Comparison of ENCODE assay signal across 30 cellular contexts in genomic region chr12:10633541-10633940, GRCh38. TPM values are rescaled to one million over a fixed set of nuclear protein-coding genes. Genes with fewer than 3 reads are reported as not detected.
"Had no signal": no experiment of that assay in that cellular context is flagged by ENCODE, and none has a peak within 500 bp of the region (broad histone marks: within the 10 kb centered on the region; RNA-seq: fewer than 3 reads in every experiment).

No MANE protein-coding gene starts in this region.

- H3K9me3 ChIP-seq: left ventricle myocardium inferior, pancreas, prostate gland, testis, thyroid gland, transverse colon, uterus had no signal

- H3K4me3 ChIP-seq: left ventricle myocardium inferior, lung, pancreas, prostate gland, testis, thyroid gland, transverse colon, uterus had no signal

- ATAC-seq: naive thymus-derived CD8-positive, alpha-beta T cell; pancreas; right cardiac atrium; sciatic nerve; stimulated activated memory B cell treated with anti-CD40 and anti-IgM and Interleukin-4, amounts not matched to agents 10 μg/mL and 1 μg/mL and 100 μg/mL, for 72 hours; stimulated activated naive CD8-positive, alpha-beta T cell treated with anti-CD3 and anti-CD28 coated beads, Interleukin-15, amount 100 ng/mL, for 72 hours had no signal

- H3K9me3 Mint-ChIP-seq: immature natural killer cell; mesothelial cell of epicardium; naive thymus-derived CD8-positive, alpha-beta T cell; nephron; neural crest cell; stimulated activated memory B cell treated with anti-CD40 and anti-IgM and Interleukin-4, amounts not matched to agents 10 μg/mL and 1 μg/mL and 100 μg/mL, for 72 hours; stimulated activated naive CD8-positive, alpha-beta T cell treated with anti-CD3 and anti-CD28 coated beads, Interleukin-15, amount 100 ng/mL, for 72 hours had no signal

- H3K4me1 ChIP-seq: left ventricle myocardium inferior, pancreas, prostate gland, testis, thyroid gland, uterus had no signal

- H3K4me3 Mint-ChIP-seq: immature natural killer cell; mesothelial cell of epicardium; naive thymus-derived CD8-positive, alpha-beta T cell; nephron; neural crest cell; stimulated activated memory B cell treated with anti-CD40 and anti-IgM and Interleukin-4, amounts not matched to agents 10 μg/mL and 1 μg/mL and 100 μg/mL, for 72 hours; stimulated activated naive CD8-positive, alpha-beta T cell treated with anti-CD3 and anti-CD28 coated beads, Interleukin-15, amount 100 ng/mL, for 72 hours had no signal

- H3K27ac ChIP-seq: left ventricle myocardium inferior, pancreas, prostate gland, testis, thyroid gland, transverse colon, uterus had no signal

- H3K4me1 Mint-ChIP-seq: immature natural killer cell; naive thymus-derived CD8-positive, alpha-beta T cell; nephron; neural crest cell; stimulated activated memory B cell treated with anti-CD40 and anti-IgM and Interleukin-4, amounts not matched to agents 10 μg/mL and 1 μg/mL and 100 μg/mL, for 72 hours; stimulated activated naive CD8-positive, alpha-beta T cell treated with anti-CD3 and anti-CD28 coated beads, Interleukin-15, amount 100 ng/mL, for 72 hours had no signal

- H3K27ac Mint-ChIP-seq: immature natural killer cell; mesothelial cell of epicardium; naive thymus-derived CD8-positive, alpha-beta T cell; nephron; stimulated activated memory B cell treated with anti-CD40 and anti-IgM and Interleukin-4, amounts not matched to agents 10 μg/mL and 1 μg/mL and 100 μg/mL, for 72 hours; stimulated activated naive CD8-positive, alpha-beta T cell treated with anti-CD3 and anti-CD28 coated beads, Interleukin-15, amount 100 ng/mL, for 72 hours had no signal

- H3K36me3 Mint-ChIP-seq: immature natural killer cell; mesothelial cell of epicardium; stimulated activated memory B cell treated with anti-CD40 and anti-IgM and Interleukin-4, amounts not matched to agents 10 μg/mL and 1 μg/mL and 100 μg/mL, for 72 hours had no signal

- H3K36me3 ChIP-seq: left ventricle myocardium inferior, pancreas, prostate gland, thyroid gland, transverse colon, uterus had no signal

- H3K27me3 ChIP-seq: pancreas, testis, thyroid gland, transverse colon, uterus had no signal

- H3K27me3 Mint-ChIP-seq: stimulated activated naive CD8-positive, alpha-beta T cell treated with anti-CD3 and anti-CD28 coated beads, Interleukin-15, amount 100 ng/mL, for 72 hours had no signal

- DNase-seq: hypothalamus; immature natural killer cell; kidney; left ventricle myocardium inferior; mesendoderm; naive thymus-derived CD8-positive, alpha-beta T cell; nucleus accumbens; pancreas; posterior cingulate gyrus; retina; right cardiac atrium; small intestine; stimulated activated CD4-positive, alpha-beta T cell treated with anti-CD3 and anti-CD28 coated beads, Interleukin-1b, Interleukin-23, amount 100 ng/mL, for 48 hours; stimulated activated CD4-positive, alpha-beta T cell treated with anti-CD3 and anti-CD28 coated beads, Interleukin-2, amount 100 ng/mL, for 48 hours; stimulated activated CD4-positive, alpha-beta T cell treated with anti-CD3 and anti-CD28 coated beads, Interleukin-4, amount 100 ng/mL, for 4 hours; stimulated activated CD8-positive, alpha-beta memory T cell treated with anti-CD3 and anti-CD28 coated beads, Interleukin-4, amount 100 ng/mL, for 48 hours; stimulated activated naive CD4-positive, alpha-beta T cell treated with Interleukin-2 at 50 U/mL for 16 hours; stimulated activated naive CD8-positive, alpha-beta T cell treated with anti-CD3 and anti-CD28 coated beads, Interleukin-15, amount 100 ng/mL, for 72 hours; testis; thyroid gland; transverse colon; uterus had no signal

- FAIRE-seq: islet of Langerhans, kidney, pancreas, small intestine had no signal

RNA-seq across cellular contexts. Expression of gene STYK1, which starts 40.3 kb away (rescaled TPM):
- total RNA-seq: left ventricle myocardium inferior, neural crest cell had no signal
